In the genomic region with DNA sequence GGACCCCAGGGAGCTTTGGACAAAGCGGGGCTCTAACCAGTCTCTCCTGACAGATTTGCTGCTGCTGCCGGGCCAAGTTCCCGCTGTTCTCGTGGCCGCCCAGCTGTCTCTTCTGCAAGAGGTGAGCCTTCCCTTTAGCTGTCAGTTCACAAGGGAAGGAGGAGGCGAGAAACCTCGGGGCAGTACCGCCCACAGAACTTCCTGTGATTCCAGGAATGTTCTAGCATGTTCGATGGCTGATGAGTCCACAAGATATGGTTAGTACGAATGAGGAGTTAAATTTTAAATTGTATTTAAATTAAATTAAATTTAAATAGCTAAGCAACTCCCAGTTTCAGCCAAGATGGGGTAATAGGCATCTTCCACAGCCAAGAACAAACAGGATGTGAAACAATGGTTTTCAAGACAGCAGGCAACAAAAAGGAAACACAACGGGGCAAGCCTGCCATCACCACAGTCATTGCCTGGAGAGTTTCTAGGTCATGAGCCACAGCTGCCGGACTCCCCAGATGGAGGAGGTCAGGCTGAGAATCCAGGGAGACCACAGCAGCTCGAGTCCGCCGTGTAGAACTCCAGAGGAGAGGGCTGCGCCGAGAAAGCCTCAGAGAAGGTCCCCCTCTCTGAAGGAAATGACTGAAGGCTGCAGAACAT, we compare ENCODE assay signal across 8 cellular contexts. TPM values are rescaled to one million over a fixed set of nuclear protein-coding genes. Genes with fewer than 3 reads are reported as not detected.
A peak's percentile ranks its signal among the peaks of the same experiment; 100 is the strongest.
DNase-seq lines count a peak whose midpoint lies in the region; ATAC-seq, FAIRE-seq and TF ChIP-seq lines count a peak whose summit lies in the region.

No MANE protein-coding gene starts in this region.

- CTCF ChIA-PET in activated CD8-positive, alpha-beta T cell treated with anti-CD3 and anti-CD28 coated beads, Interleukin-2, amount 10 ng/mL, durations not matched to agents 7 days and 5 days (lab: Charles Lee), result interaction anchor here (0.7 to 5.8 kb wide), 9 partner anchors 9 to 164 kb away, joined by 3 to 88 read pairs (median 9); partner anchors contain the start of genes SPATA2L and TCF25

- H3K4me1 Mint-ChIP-seq in activated CD8-positive, alpha-beta T cell treated with anti-CD3 and anti-CD28 coated beads, Interleukin-2, amount 10 ng/mL, durations not matched to agents 7 days and 5 days (ENCODE audit: low read depth), result peaks cover 32% of the 10 kb centered on the region
- no peaks in the 10 kb centered on the region for H3K4me1 Mint-ChIP-seq in progenitor cell of endocrine pancreas (ENCODE audit: low read depth)

- FAIRE-seq in H54 (lab: Jason Lieb, UNC), result no peak

- no peaks in the 10 kb centered on the region for H3K27me3 Mint-ChIP-seq in activated CD8-positive, alpha-beta T cell treated with anti-CD3 and anti-CD28 coated beads, Interleukin-2, amount 10 ng/mL, durations not matched to agents 7 days and 5 days (ENCODE audit: low read depth)
- no peaks in the 10 kb centered on the region for H3K27me3 Mint-ChIP-seq in progenitor cell of endocrine pancreas

- POLR2A ChIA-PET in activated CD8-positive, alpha-beta T cell treated with anti-CD3 and anti-CD28 coated beads, Interleukin-2, amount 10 ng/mL, durations not matched to agents 7 days and 5 days (lab: Charles Lee), result interaction anchor here (1.1 to 3.2 kb wide), 3 partner anchors 9 to 163 kb away, joined by 3 to 39 read pairs (median 3); partner anchors contain the start of gene TCF25

- no peak overlapping the region for H3K4me3 ChIP-seq in fibroblast of villous mesenchyme (ENCODE audit: low read depth, low read length)

- H3K9me3 Mint-ChIP-seq in activated CD8-positive, alpha-beta T cell treated with anti-CD3 and anti-CD28 coated beads, Interleukin-2, amount 10 ng/mL, durations not matched to agents 7 days and 5 days (ENCODE audit: insufficient read depth), result peaks cover 9% of the 10 kb centered on the region
- H3K9me3 Mint-ChIP-seq in progenitor cell of endocrine pancreas (ENCODE audit: low read depth), result no peaks in the 10 kb centered on the region

- TF ChIP-seq POLR2A in H54 (IDR thresholded peaks at IDR 0.05; ENCODE audit: low read depth, low read length), result no peak

- TF ChIP-seq CTCF in fibroblast of villous mesenchyme (IDR thresholded peaks at IDR 0.05; ENCODE audit: insufficient read depth, low read depth, low read length) (no peak), progenitor cell of endocrine pancreas (IDR thresholded peaks at IDR 0.05; ENCODE audit: unreplicated experiment) (no peak)

- peak overlapping the region; percentile 45 for H3K4me3 Mint-ChIP-seq in activated CD8-positive, alpha-beta T cell treated with anti-CD3 and anti-CD28 coated beads, Interleukin-2, amount 10 ng/mL, durations not matched to agents 7 days and 5 days
- no peak overlapping the region for H3K4me3 Mint-ChIP-seq in progenitor cell of endocrine pancreas (ENCODE audit: low read depth)

- ATAC-seq in GM18870 (IDR thresholded peaks at IDR 0.05; ENCODE audit: unreplicated experiment), result peak; percentile 66
- peak; percentile 63 for ATAC-seq in HG02981 (IDR thresholded peaks at IDR 0.05; ENCODE audit: unreplicated experiment)
- peak; percentile 63 for ATAC-seq in activated CD8-positive, alpha-beta T cell treated with anti-CD3 and anti-CD28 coated beads, Interleukin-2, amount 10 ng/mL, durations not matched to agents 7 days and 5 days

- peak; percentile 64 for DNase-seq in activated CD8-positive, alpha-beta T cell treated with anti-CD3 and anti-CD28 coated beads, Interleukin-2, amount 10 ng/mL, durations not matched to agents 7 days and 5 days
- peak; percentile 24 for DNase-seq in fibroblast of villous mesenchyme (ENCODE audit: low read depth)
- DNase-seq in stimulated activated CD4-positive, alpha-beta T cell treated with anti-CD3 and anti-CD28 coated beads, Interleukin-4, amount 100 ng/mL, for 4 hours, result peak; percentile 19 to 50
- DNase-seq in NCI-H1930 (lab: John Stamatoyannopoulos, UW), result no peak
- DNase-seq in H54 (ENCODE audit: insufficient read length, low spot score), result no peak
- DNase-seq in progenitor cell of endocrine pancreas (ENCODE audit: low spot score, unreplicated experiment), result no peak

- peaks cover 10% of the 10 kb centered on the region for H3K36me3 Mint-ChIP-seq in activated CD8-positive, alpha-beta T cell treated with anti-CD3 and anti-CD28 coated beads, Interleukin-2, amount 10 ng/mL, durations not matched to agents 7 days and 5 days (ENCODE audit: low read depth)
- peaks cover 13% of the 10 kb centered on the region for H3K36me3 Mint-ChIP-seq in progenitor cell of endocrine pancreas (ENCODE audit: insufficient read depth)

- peak overlapping the region; percentile 85 for H3K27ac Mint-ChIP-seq in activated CD8-positive, alpha-beta T cell treated with anti-CD3 and anti-CD28 coated beads, Interleukin-2, amount 10 ng/mL, durations not matched to agents 7 days and 5 days
- H3K27ac Mint-ChIP-seq in progenitor cell of endocrine pancreas, result no peak overlapping the region

RNA-seq across cellular contexts. Expression of gene TCF25, which starts 9.5 kb away (rescaled TPM):
- 100 to 1,000 TPM; 169 to 178 TPM for total RNA-seq in activated CD8-positive, alpha-beta T cell treated with anti-CD3 and anti-CD28 coated beads, Interleukin-2, amount 10 ng/mL, durations not matched to agents 7 days and 5 days
- total RNA-seq in fibroblast of villous mesenchyme (188 and 270 TPM in 2 replicates), progenitor cell of endocrine pancreas (177 and 199 TPM in 2 replicates)

RNA-seq across cellular contexts. Expression of gene SPIRE2, which starts 35.6 kb away (rescaled TPM):
- under 1 TPM in 1 of 2 experiments, not detected in 1; 0.08 TPM for total RNA-seq in activated CD8-positive, alpha-beta T cell treated with anti-CD3 and anti-CD28 coated beads, Interleukin-2, amount 10 ng/mL, durations not matched to agents 7 days and 5 days
- total RNA-seq in fibroblast of villous mesenchyme (3.5 and 3.9 TPM in 2 replicates), progenitor cell of endocrine pancreas (24.2 TPM in 2 replicates)

RNA-seq across cellular contexts. Expression of gene FANCA, which starts 47.4 kb away (rescaled TPM):
- 100 to 1,000 TPM; 123 to 149 TPM for total RNA-seq in activated CD8-positive, alpha-beta T cell treated with anti-CD3 and anti-CD28 coated beads, Interleukin-2, amount 10 ng/mL, durations not matched to agents 7 days and 5 days
- 21.9 and 22.0 TPM in 2 replicates for total RNA-seq in fibroblast of villous mesenchyme
- 74.5 and 81.6 TPM in 2 replicates for total RNA-seq in progenitor cell of endocrine pancreas

RNA-seq across cellular contexts. Expression of gene MC1R, which starts 54.8 kb away (rescaled TPM):
- total RNA-seq in activated CD8-positive, alpha-beta T cell treated with anti-CD3 and anti-CD28 coated beads, Interleukin-2, amount 10 ng/mL, durations not matched to agents 7 days and 5 days, result 1 to 10 TPM; 4.7 to 5.0 TPM
- 3.9 and 6.1 TPM in 2 replicates for total RNA-seq in fibroblast of villous mesenchyme
- 3.8 and 4.6 TPM in 2 replicates for total RNA-seq in progenitor cell of endocrine pancreas

RNA-seq across cellular contexts. Expression of gene TUBB3, which starts 59.3 kb away (rescaled TPM):
- total RNA-seq in activated CD8-positive, alpha-beta T cell treated with anti-CD3 and anti-CD28 coated beads, Interleukin-2, amount 10 ng/mL, durations not matched to agents 7 days and 5 days, result 1 to 10 TPM; 1.1 to 1.3 TPM
- total RNA-seq in fibroblast of villous mesenchyme, result 95.9 and 128 TPM in 2 replicates
- 201 and 211 TPM in 2 replicates for total RNA-seq in progenitor cell of endocrine pancreas

Comparison
In these comparisons a context has a peak if more than half of its experiments do, and no peak if none do; other contexts are left out.
1. DNase-seq: peak in activated CD8-positive, alpha-beta T cell treated with anti-CD3 and anti-CD28 coated beads, Interleukin-2, amount 10 ng/mL, durations not matched to agents 7 days and 5 days (single experiment), fibroblast of villous mesenchyme (single experiment) and stimulated activated CD4-positive, alpha-beta T cell treated with anti-CD3 and anti-CD28 coated beads, Interleukin-4, amount 100 ng/mL, for 4 hours (2 of 2); none in NCI-H1930 (0 of 2), H54 (single experiment) and progenitor cell of endocrine pancreas (single experiment).
2. Peak in every context shown above with its lines, with median percentiles within 50 percentile points of each other: ATAC-seq.